In the genomic region with DNA sequence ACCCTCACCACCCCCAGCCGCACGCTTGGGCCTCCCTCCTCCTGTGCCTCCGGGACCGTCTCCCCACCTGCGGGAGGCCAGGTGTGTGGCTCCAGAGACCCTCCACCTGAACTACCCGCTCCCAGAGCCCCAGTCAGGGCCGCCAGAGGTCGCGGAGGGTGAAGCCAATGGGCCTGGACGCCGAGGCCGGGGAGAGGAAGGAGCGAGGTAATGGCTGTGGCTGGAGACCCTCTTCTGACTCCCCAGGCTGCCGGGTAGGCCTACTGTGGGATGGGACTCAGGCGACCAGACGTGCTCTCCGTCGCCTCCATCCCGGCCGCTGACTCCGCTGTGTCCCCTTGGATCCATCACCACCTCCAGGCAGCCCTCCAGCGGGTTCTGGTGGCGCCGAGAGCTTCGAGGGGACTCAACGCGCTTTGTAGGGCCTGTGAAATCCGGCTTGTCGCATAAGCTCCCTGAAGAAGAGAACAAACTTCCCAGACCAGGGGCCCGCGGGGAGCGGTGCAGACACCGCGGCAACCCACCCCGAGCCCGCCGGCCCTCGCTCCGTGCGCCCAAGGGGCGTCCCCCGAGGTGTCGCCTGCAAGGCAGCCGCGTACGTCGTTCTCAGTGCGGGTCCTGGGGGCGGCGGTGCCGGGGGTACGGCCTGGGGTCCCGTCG, we compare ENCODE assay signal across 9 cellular contexts. TPM values are rescaled to one million over a fixed set of nuclear protein-coding genes. Genes with fewer than 3 reads are reported as not detected.
DNase-seq lines count a peak whose midpoint lies in the region; ATAC-seq and TF ChIP-seq lines count a peak whose summit lies in the region.
"Had no signal": no experiment of that assay in that cellular context is flagged by ENCODE, and none has a peak within 500 bp of the region (broad histone marks: within the 10 kb centered on the region; RNA-seq: fewer than 3 reads in every experiment).

No MANE protein-coding gene starts in this region.

- H3K36me3 ChIP-seq in HUES6 (ENCODE audit: control insufficient read depth, insufficient read depth, low read length) (0 out of 2 replicates have a peak, but pooled peaks cover 2% of the 10 kb centered on the region), kidney epithelial cell (ENCODE audit: control insufficient read depth, insufficient read depth, low read length) (no peaks in the 10 kb centered on the region), subcutaneous abdominal adipose tissue (ENCODE audit: control insufficient read depth in 5 of 5, insufficient read depth in 5 of 5, low read length in 5 of 5) (peaks cover 0 to 2% (median 0%) of the 10 kb centered on the region in 5 donors)

- no peaks in the 10 kb centered on the region for H3K4me1 Mint-ChIP-seq in activated CD4-positive, alpha-beta memory T cell treated with anti-CD3 and anti-CD28 coated beads, Interleukin-2, amount 10 ng/mL, durations not matched to agents 7 days and 5 days

- DNase-seq in coronary artery (ENCODE audit: low spot score), result peak; percentile 54
- DNase-seq in kidney epithelial cell (ENCODE audit: low read depth), result no peak
- DNase-seq in NCI-H748 treated with DMSO at 0.1 percent for 48 hours (lab: John Stamatoyannopoulos, UW), result no peak
- DNase-seq in activated CD4-positive, alpha-beta memory T cell treated with anti-CD3 and anti-CD28 coated beads, Interleukin-2, amount 10 ng/mL, durations not matched to agents 7 days and 5 days, result no peak

- H3K27ac ChIP-seq in HUES6 (ENCODE audit: low read depth, low read length) (no peak overlapping the region), coronary artery (no peak overlapping the region), subcutaneous abdominal adipose tissue (ENCODE audit: low read depth, low read length) (no peak overlapping the region)

- H3K9ac ChIP-seq in HUES6 (ENCODE audit: low read length), result peak overlapping the region; percentile 41
- peak overlapping the region in 3 of 5 donors; percentile 21 to 66 (median 51) for H3K9ac ChIP-seq in subcutaneous abdominal adipose tissue (ENCODE audit: low read length in 5 of 5)

- no peak for ATAC-seq in HG03469 (IDR thresholded peaks at IDR 0.05; ENCODE audit: unreplicated experiment)
- ATAC-seq in GM21717 (IDR thresholded peaks at IDR 0.05; ENCODE audit: unreplicated experiment), result no peak

- H3K4me3 ChIP-seq in HUES6 (ENCODE audit: low read depth, low read length) (peak overlapping the region; percentile 60), coronary artery (peak overlapping the region; percentile 75), kidney epithelial cell (ENCODE audit: low read depth, low read length) (peak overlapping the region; percentile 36), subcutaneous abdominal adipose tissue (ENCODE audit: low read depth in 1 of 5, low read length in 5 of 5) (peak overlapping the region in 4 of 5 donors; percentile 58 to 73 (median 67))

- no peaks in the 10 kb centered on the region for H3K36me3 Mint-ChIP-seq in activated CD4-positive, alpha-beta memory T cell treated with anti-CD3 and anti-CD28 coated beads, Interleukin-2, amount 10 ng/mL, durations not matched to agents 7 days and 5 days (ENCODE audit: low read depth)

- no peak overlapping the region for H3K4me3 Mint-ChIP-seq in activated CD4-positive, alpha-beta memory T cell treated with anti-CD3 and anti-CD28 coated beads, Interleukin-2, amount 10 ng/mL, durations not matched to agents 7 days and 5 days
- H3K4me3 Mint-ChIP-seq: activated T-helper 1 cell treated with anti-CD3 and anti-CD28 coated beads, Interleukin-12 subunit alpha, Interleukin-12 subunit beta, Interleukin-2, Interleukin-4 antibody, amounts not matched to agents 30 ng/mL and 10 ng/mL and 1 ng/mL, durations not matched to agents 14 hours and 24 hours and 36 hours had no signal

- H3K9me3 ChIP-seq in HUES6 (ENCODE audit: control insufficient read depth, insufficient read depth, low read depth, low read length) (no peaks in the 10 kb centered on the region), subcutaneous abdominal adipose tissue (ENCODE audit: control insufficient read depth in 5 of 5, low read length in 5 of 5) (peaks cover 0 to 8% (median 0%) of the 10 kb centered on the region in 5 donors)

- no peak for TF ChIP-seq CTCF in coronary artery (IDR thresholded peaks at IDR 0.05)
- no peak for TF ChIP-seq CTCF in kidney epithelial cell (IDR thresholded peaks at IDR 0.05; ENCODE audit: insufficient read depth, low read length, poor library complexity, severe bottlenecking)

- no peaks in the 10 kb centered on the region for H3K9me3 Mint-ChIP-seq in activated CD4-positive, alpha-beta memory T cell treated with anti-CD3 and anti-CD28 coated beads, Interleukin-2, amount 10 ng/mL, durations not matched to agents 7 days and 5 days
- H3K9me3 Mint-ChIP-seq: activated T-helper 1 cell treated with anti-CD3 and anti-CD28 coated beads, Interleukin-12 subunit alpha, Interleukin-12 subunit beta, Interleukin-2, Interleukin-4 antibody, amounts not matched to agents 30 ng/mL and 10 ng/mL and 1 ng/mL, durations not matched to agents 14 hours and 24 hours and 36 hours had no signal

- H3K4me1 ChIP-seq in HUES6 (ENCODE audit: control insufficient read depth, insufficient read depth, low read length), result peaks cover 21% of the 10 kb centered on the region; the same call in 1 of the 2 replicates
- peaks cover 0 to 23% (median 21%) of the 10 kb centered on the region in 5 donors for H3K4me1 ChIP-seq in subcutaneous abdominal adipose tissue (ENCODE audit: control insufficient read depth in 5 of 5, insufficient read depth in 5 of 5, low read length in 5 of 5)

- peaks cover 83% of the 10 kb centered on the region for H3K27me3 ChIP-seq in HUES6 (ENCODE audit: control insufficient read depth, insufficient read depth, low read length)
- peaks cover 50% of the 10 kb centered on the region for H3K27me3 ChIP-seq in kidney epithelial cell (ENCODE audit: control insufficient read depth, insufficient read depth, low read length)
- H3K27me3 ChIP-seq in subcutaneous abdominal adipose tissue (ENCODE audit: control insufficient read depth in 5 of 5, insufficient read depth in 4 of 5, low read length in 5 of 5), result peaks cover 4 to 27% (median 19%) of the 10 kb centered on the region in 5 donors

- CTCF ChIA-PET in activated CD4-positive, alpha-beta memory T cell treated with anti-CD3 and anti-CD28 coated beads, Interleukin-2, amount 10 ng/mL, durations not matched to agents 7 days and 5 days (lab: Charles Lee), result no interaction called here

- POLR2A ChIA-PET in activated CD4-positive, alpha-beta memory T cell treated with anti-CD3 and anti-CD28 coated beads, Interleukin-2, amount 10 ng/mL, durations not matched to agents 7 days and 5 days (lab: Charles Lee), result no interaction called here

- no peak overlapping the region for H3K27ac Mint-ChIP-seq in activated CD4-positive, alpha-beta memory T cell treated with anti-CD3 and anti-CD28 coated beads, Interleukin-2, amount 10 ng/mL, durations not matched to agents 7 days and 5 days
- H3K27ac Mint-ChIP-seq: activated T-helper 1 cell treated with anti-CD3 and anti-CD28 coated beads, Interleukin-12 subunit alpha, Interleukin-12 subunit beta, Interleukin-2, Interleukin-4 antibody, amounts not matched to agents 30 ng/mL and 10 ng/mL and 1 ng/mL, durations not matched to agents 14 hours and 24 hours and 36 hours had no signal

- peaks cover 32% of the 10 kb centered on the region for H3K27me3 Mint-ChIP-seq in activated CD4-positive, alpha-beta memory T cell treated with anti-CD3 and anti-CD28 coated beads, Interleukin-2, amount 10 ng/mL, durations not matched to agents 7 days and 5 days

RNA-seq across cellular contexts. Expression of a gene that starts 12.6 kb away (rescaled TPM):
- 2.8 and 5.5 TPM in 2 replicates for total RNA-seq in kidney epithelial cell
- not detected for total RNA-seq in activated CD4-positive, alpha-beta memory T cell treated with anti-CD3 and anti-CD28 coated beads, Interleukin-2, amount 10 ng/mL, durations not matched to agents 7 days and 5 days
- total RNA-seq: activated T-helper 1 cell treated with anti-CD3 and anti-CD28 coated beads, Interleukin-12 subunit alpha, Interleukin-12 subunit beta, Interleukin-2, Interleukin-4 antibody, amounts not matched to agents 30 ng/mL and 10 ng/mL and 1 ng/mL, durations not matched to agents 14 hours and 24 hours and 36 hours had no signal
